Comparison of ENCODE assay signal across 7 cellular contexts in genomic region chr2:170963386-170963785, GRCh38.
"Had no signal": no experiment of that assay in that cellular context is flagged by ENCODE, and none has a peak within 500 bp of the region (broad histone marks: within the 10 kb centered on the region; RNA-seq: fewer than 3 reads in every experiment).

No MANE protein-coding gene starts in this region.

- H3K4me3 Mint-ChIP-seq: H9 had no signal

- H3K4me3 ChIP-seq: GM23248 had no signal

- DNase-seq: GM23248, GOT3, H9, HCEC 1CT, KG1 had no signal

- H3K9ac ChIP-seq: GM23248 had no signal

- H3K27ac Mint-ChIP-seq: IgD-negative memory B cell had no signal

- FAIRE-seq: HTR-8/SVneo had no signal

- H3K27me3 Mint-ChIP-seq: IgD-negative memory B cell had no signal

- H3K9me3 Mint-ChIP-seq: H9, IgD-negative memory B cell had no signal

- H3K4me1 Mint-ChIP-seq: IgD-negative memory B cell had no signal

- H2AFZ ChIP-seq: GM23248 had no signal

- H3K27ac ChIP-seq: GM23248 had no signal
